In genomic region chr21:31418355-31419001, GRCh38 we compare ENCODE assay signal across 22 cellular contexts.
A peak's percentile ranks its signal among the peaks of the same experiment; 100 is the strongest.
DNase-seq lines count a peak whose midpoint lies in the region; ATAC-seq, FAIRE-seq and TF ChIP-seq lines count a peak whose summit lies in the region.
"Had no signal": no experiment of that assay in that cellular context is flagged by ENCODE, and none has a peak within 500 bp of the region (broad histone marks: within the 10 kb centered on the region; RNA-seq: fewer than 3 reads in every experiment).

No MANE protein-coding gene starts in this region.

- H2AK5ac ChIP-seq in H1 (ENCODE audit: low read depth, low read length), result no peak overlapping the region

- H3K4me2 ChIP-seq in HepG2 (ENCODE audit: low read depth, low read length) (peak overlapping the region; percentile 53), PC-3 (ENCODE audit: low read length) (no peak overlapping the region), H1 (ENCODE audit: insufficient read depth in 1 of 2, low read depth in 2 of 2, low read length in 2 of 2) (0 out of 4 replicates have a peak overlapping the region, but pooled peaks of 1 of the 2 experiments have one; percentile 23)
- H3K4me2 ChIP-seq: BLaER1 had no signal

- H3K23ac ChIP-seq in H1 (ENCODE audit: insufficient read length), result no peak overlapping the region

- TF ChIP-seq RAD21 in HepG2 (CRISPR knock-in tag; IDR thresholded peaks at IDR 0.05), result no peak
- TF ChIP-seq RAD21 in H1 (IDR thresholded peaks at IDR 0.05 in 1 of 2, conservative IDR thresholded peaks at IDR 0.05 in 1 of 2; ENCODE audit: low read depth in 2 of 2, low read length in 2 of 2), result no peak

- H3K9me3 ChIP-seq in HepG2 (ENCODE audit: low read length) (no peaks in the 10 kb centered on the region), right lobe of liver (no peaks in the 10 kb centered on the region), PC-3 (ENCODE audit: low read length) (no peaks in the 10 kb centered on the region), H1 (ENCODE audit: insufficient read depth in 2 of 2, low read depth in 1 of 2, low read length in 1 of 2) (no peaks in the 10 kb centered on the region)
- H3K9me3 ChIP-seq: Caco-2 had no signal

- CTCF ChIA-PET in HepG2 (lab: Yijun Ruan, JAX; ENCODE audit: low intra/inter-chr PET ratio, low total read pairs) (no interaction called here), PC-3 (lab: Charles Lee) (no interaction called here), H1 (lab: Charles Lee; ENCODE audit: partially characterized antibody) (interaction anchor here (0.6 to 2.5 kb wide), 7 partner anchors 12 to 220 kb away, joined by 3 to 11 read pairs (median 4); no protein-coding TSS in a partner anchor)

- in situ Hi-C loops in HepG2 (cut with HindIII; ENCODE audit: extremely low pct_ligation_motif_present, low pct_unique_long_range_greater_than_20kb), result no loop called here

- H3K9ac ChIP-seq in HepG2 (ENCODE audit: insufficient read depth, low read depth, low read length) (no peak overlapping the region), PC-3 (ENCODE audit: low read length) (no peak overlapping the region), H1 (replicated peaks in 1 of 4; ENCODE audit: extremely low read depth in 1 of 4, low read depth in 3 of 4, low read length in 3 of 4) (no peak overlapping the region)
- H3K9ac ChIP-seq: BLaER1, GM23248 had no signal

- no peak for TF ChIP-seq CTCF in HepG2 (CRISPR knock-in tag; IDR thresholded peaks at IDR 0.05)
- no peak for TF ChIP-seq CTCF in right lobe of liver (IDR thresholded peaks at IDR 0.05)
- TF ChIP-seq CTCF in PC-3 (conservative IDR thresholded peaks at IDR 0.05; ENCODE audit: low read depth, low read length), result no peak
- no peak for TF ChIP-seq CTCF in H1 (IDR thresholded peaks at IDR 0.05; ENCODE audit: control extremely low read depth in 1 of 3, insufficient read depth in 1 of 3, low read depth in 1 of 3, low read length in 3 of 3)

- H2BK15ac ChIP-seq in H1 (ENCODE audit: low read length), result no peak overlapping the region

- H4K8ac ChIP-seq in H1 (ENCODE audit: extremely low read depth, insufficient read depth, low read length), result no peak overlapping the region; the same call in 1 of the 2 replicates

- POLR2A ChIA-PET in HepG2 (lab: Yijun Ruan, JAX) (no interaction called here), PC-3 (lab: Charles Lee; ENCODE audit: unreplicated experiment) (no interaction called here), H1 (lab: Charles Lee; ENCODE audit: partially characterized antibody) (interaction anchor here (0.9 kb wide), 1 partner anchor 19 kb away, joined by 3 read pairs; no protein-coding TSS in a partner anchor)

- no peak overlapping the region for H4K5ac ChIP-seq in H1 (ENCODE audit: insufficient read length, low read depth, low read length)

- 22% methylated on average over 7 of the region's 9 CpGs for WGBS in HepG2 (ENCODE audit: low lambda C conversion rate)
- 85% methylated on average over 8 of the region's 9 CpGs for WGBS in right lobe of liver (ENCODE audit: insufficient coverage, low coverage, low lambda C conversion rate, missing lambda C conversion rate)
- WGBS in H1 (ENCODE audit: extremely low coverage in 1 of 2, insufficient coverage in 1 of 2, insufficient read length in 1 of 2, insufficient replicate concordance in 2 of 2, low coverage in 1 of 2, low lambda C conversion rate in 2 of 2, missing lambda C conversion rate in 1 of 2), 2 experiments, result 89% methylated on average over 9 of the region's 9 CpGs; no CpG with 5 or more reads in 1 of the 2 experiments

- TF ChIP-seq POLR2A in HepG2 (IDR thresholded peaks at IDR 0.05; ENCODE audit: insufficient read depth in 1 of 2, low read depth in 2 of 2, low read length in 2 of 2) (no peak), right lobe of liver (IDR thresholded peaks at IDR 0.05) (no peak), H1 (IDR thresholded peaks at IDR 0.05; ENCODE audit: control extremely low read depth in 1 of 2, low read depth in 2 of 2, low read length in 2 of 2) (no peak)

- H3K4me3 ChIP-seq in HepG2 (replicated peaks in 1 of 3; ENCODE audit: insufficient read depth in 1 of 3, low read depth in 2 of 3, low read length in 3 of 3), result no peak overlapping the region
- H3K4me3 ChIP-seq in right lobe of liver, result no peak overlapping the region
- H3K4me3 ChIP-seq in PC-3 (ENCODE audit: low read length), result no peak overlapping the region
- no peak overlapping the region for H3K4me3 ChIP-seq in H1 (ENCODE audit: extremely low read depth in 1 of 4, insufficient read depth in 2 of 4, low read depth in 3 of 4, low read length in 4 of 4)
- H3K4me3 ChIP-seq: BLaER1, GM12878, GM23248 had no signal

- TF ChIP-seq EP300 in HepG2 (IDR thresholded peaks at IDR 0.05; ENCODE audit: low read depth in 2 of 2, low read length in 2 of 2) (no peak), HepG2 (CRISPR knock-in tag; IDR thresholded peaks at IDR 0.05; ENCODE audit: borderline replicate concordance) (no peak), H1 (IDR thresholded peaks at IDR 0.05; ENCODE audit: borderline replicate concordance in 1 of 2, low read depth in 2 of 2, low read length in 2 of 2) (no peak)

- no peak for FAIRE-seq in HepG2 (lab: Jason Lieb, UNC)
- no peak for FAIRE-seq in H1 (lab: Jason Lieb, UNC)
- FAIRE-seq: A204.1, GM12878, H54 had no signal

- H2BK5ac ChIP-seq in H1 (ENCODE audit: low read depth, low read length), result no peak overlapping the region

- peak overlapping the region; percentile 32; the same call in 1 of the 2 replicates for H3K18ac ChIP-seq in H1 (ENCODE audit: extremely low read depth, low read length)

- no peak overlapping the region for H3K4ac ChIP-seq in H1 (replicated peaks; ENCODE audit: insufficient read length, low read depth, low read length)

- H3K56ac ChIP-seq in H1 (replicated peaks; ENCODE audit: insufficient read length, low read depth, low read length), result no peak overlapping the region

- no peak for DNase-seq in HepG2 (ENCODE audit: low spot score)
- no peak for DNase-seq in right lobe of liver
- DNase-seq in PC-3, result no peak
- DNase-seq in H1 (ENCODE audit: low read depth in 1 of 2, low spot score in 2 of 2), result no peak
- DNase-seq in iPS-NIHi11 (ENCODE audit: low spot score), result peak; percentile 29
- DNase-seq in sciatic nerve (ENCODE audit: low spot score), result no peak
- DNase-seq in NCI-H345 treated with DMSO at 0.1 percent for 48 hours (lab: John Stamatoyannopoulos, UW; ENCODE audit: unreplicated experiment), result no peak
- no peak for DNase-seq in NCI-H1436 treated with DMSO at 0.1 percent for 48 hours (lab: John Stamatoyannopoulos, UW)
- DNase-seq: Caco-2; CD4-positive, CD25-positive, alpha-beta regulatory T cell; CD8-positive, alpha-beta T cell; DMS153; DND-41; GDM1; GM23248; HCEC 1CT had no signal

- H2AFZ ChIP-seq in HepG2 (ENCODE audit: low read length) (no peak overlapping the region), PC-3 (ENCODE audit: low read length) (no peak overlapping the region), H1 (ENCODE audit: low read length) (no peak overlapping the region)
- H2AFZ ChIP-seq: GM23248 had no signal

- no peaks in the 10 kb centered on the region for H3K79me2 ChIP-seq in HepG2 (ENCODE audit: insufficient read depth, low read length)
- H3K79me2 ChIP-seq in PC-3 (ENCODE audit: low read length), result no peaks in the 10 kb centered on the region
- H3K79me2 ChIP-seq in H1 (ENCODE audit: control insufficient read depth in 1 of 2, insufficient read depth in 2 of 2, low read length in 2 of 2), result no peaks in the 10 kb centered on the region

- H2BK12ac ChIP-seq in H1 (ENCODE audit: low read depth, low read length), result no peak overlapping the region

- no peak overlapping the region for H3K14ac ChIP-seq in H1 (ENCODE audit: insufficient read length)

- H2BK120ac ChIP-seq in H1 (replicated peaks; ENCODE audit: low read depth, low read length), result no peak overlapping the region

- intact Hi-C loops in HepG2 (cut with micrococcal nuclease; ENCODE audit: unreplicated experiment), result no loop called here
- intact Hi-C loops in right lobe of liver (cut with DNase I), result no loop called here
- intact Hi-C loops in PC-3 (cut with micrococcal nuclease), result no loop called here
- intact Hi-C loops in sciatic nerve (cut with DNase I), result no loop called here

- H3K9me2 ChIP-seq in PC-3 (replicated peaks; ENCODE audit: low read length), result no peaks in the 10 kb centered on the region

- H3K27me3 ChIP-seq in HepG2 (ENCODE audit: control insufficient read depth in 1 of 2, insufficient read depth in 2 of 2, low read length in 2 of 2), result no peaks in the 10 kb centered on the region
- no peaks in the 10 kb centered on the region for H3K27me3 ChIP-seq in right lobe of liver
- no peaks in the 10 kb centered on the region for H3K27me3 ChIP-seq in PC-3 (ENCODE audit: low read length)
- H3K27me3 ChIP-seq in H1 (replicated peaks in 1 of 4; ENCODE audit: control insufficient read depth in 3 of 4, extremely low read depth in 1 of 4, insufficient read depth in 3 of 4, low read length in 3 of 4), result no peaks in the 10 kb centered on the region
- H3K27me3 ChIP-seq: BLaER1 had no signal

- H3K27ac ChIP-seq in HepG2 (ENCODE audit: extremely low read length, insufficient read depth, low read length) (no peak overlapping the region), right lobe of liver (no peak overlapping the region), PC-3 (ENCODE audit: low read length) (peak overlapping the region; percentile 19), H1 (ENCODE audit: low read depth, low read length) (no peak overlapping the region)
- H3K27ac ChIP-seq: 22Rv1, BLaER1, C4-2B, GM23248 had no signal

- BruUV-seq in HepG2 (replicated peaks; lab: Mats Ljungman, UMichigan), result no TSS peak
- no TSS peak for BruUV-seq in PC-3 (replicated peaks; lab: Mats Ljungman, UMichigan)

- H3K79me1 ChIP-seq in H1 (ENCODE audit: low read depth, low read length), result no peaks in the 10 kb centered on the region; the same call in 1 of the 2 replicates

- no peaks in the 10 kb centered on the region for H3K23me2 ChIP-seq in H1 (ENCODE audit: low read depth, low read length)

- H3K36me3 ChIP-seq in HepG2 (replicated peaks in 1 of 2; ENCODE audit: control insufficient read depth in 1 of 2, insufficient read depth in 2 of 2, low read length in 2 of 2) (no peaks in the 10 kb centered on the region), right lobe of liver (no peaks in the 10 kb centered on the region), PC-3 (ENCODE audit: low read depth, low read length) (no peaks in the 10 kb centered on the region), H1 (ENCODE audit: control insufficient read depth in 2 of 4, insufficient read depth in 4 of 4, low read length in 3 of 4) (no peaks in the 10 kb centered on the region)

- no peaks in the 10 kb centered on the region for H3F3A ChIP-seq in PC-3 (ENCODE audit: low read length, unreplicated experiment)

- H4K20me1 ChIP-seq in HepG2 (ENCODE audit: insufficient read depth, low read length) (no peaks in the 10 kb centered on the region), PC-3 (ENCODE audit: low read length) (no peaks in the 10 kb centered on the region), H1 (replicated peaks in 1 of 2; ENCODE audit: control insufficient read depth in 1 of 2, insufficient read depth in 2 of 2, low read length in 2 of 2) (peaks cover 0 to 3% of the 10 kb centered on the region in 2 experiments)
- H4K20me1 ChIP-seq: BLaER1 had no signal

- ATAC-seq in HepG2 (peak; percentile 60), right lobe of liver (no peak), PC-3 (no peak), sciatic nerve (no peak)
- ATAC-seq: CD8-positive, alpha-beta T cell; GM12878 had no signal

- H3K4me1 ChIP-seq in HepG2 (ENCODE audit: insufficient read depth, low read length) (peaks cover 10% of the 10 kb centered on the region), right lobe of liver (peaks cover 0 to 12% (median 0%) of the 10 kb centered on the region in 4 donors), PC-3 (ENCODE audit: insufficient read depth, low read length) (no peaks in the 10 kb centered on the region), H1 (replicated peaks in 1 of 4; ENCODE audit: control insufficient read depth in 3 of 4, insufficient read depth in 4 of 4, low read length in 3 of 4) (no peaks in the 10 kb centered on the region)
- H3K4me1 ChIP-seq: BLaER1, Caco-2 had no signal

- no peak overlapping the region for H4K91ac ChIP-seq in H1 (replicated peaks; ENCODE audit: insufficient read length, low read length)

- no peak overlapping the region for H2BK20ac ChIP-seq in H1 (ENCODE audit: low read length)
